In the genomic region with DNA sequence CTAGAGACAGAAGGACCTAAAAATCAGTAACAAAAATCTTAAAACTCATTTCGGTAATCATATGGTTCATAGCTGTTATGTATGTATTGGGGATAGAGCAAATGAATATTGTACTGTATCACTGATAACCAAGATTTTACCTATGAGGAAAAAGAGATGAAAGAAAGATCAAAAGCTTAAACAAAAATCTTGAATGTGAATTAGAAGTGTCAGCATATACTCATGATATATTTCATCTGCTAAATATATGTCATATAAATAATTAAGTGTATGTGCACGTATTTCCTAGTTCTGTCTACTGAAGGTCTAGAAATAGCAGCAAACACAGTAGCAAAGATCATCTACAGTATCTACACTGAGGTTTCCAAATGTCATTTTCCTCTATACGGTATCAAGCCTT, we compare ENCODE assay signal across 27 cellular contexts.
"Had no signal": no experiment of that assay in that cellular context is flagged by ENCODE, and none has a peak within 500 bp of the region (broad histone marks: within the 10 kb centered on the region; RNA-seq: fewer than 3 reads in every experiment).

No MANE protein-coding gene starts in this region.

- H3K9me3 Mint-ChIP-seq: type B pancreatic cell had no signal

- H3K4me3 Mint-ChIP-seq: natural killer cell; nephron; neural progenitor cell; stimulated activated effector memory CD8-positive, alpha-beta T cell treated with anti-CD3 and anti-CD28 coated beads, Interleukin-12 subunit alpha, Interleukin-12 subunit beta, amount 100 ng/mL, for 72 hours; stimulated activated naive B cell treated with anti-CD40 and anti-IgM and Interleukin-4, amounts not matched to agents 10 μg/mL and 1 μg/mL and 100 μg/mL, for 72 hours; stimulated activated naive CD8-positive, alpha-beta T cell treated with anti-CD3 and anti-CD28 coated beads, Interleukin-15, Interleukin-2, amounts not matched to agents 100 ng/mL and 50 ng/mL, for 24 hours; type B pancreatic cell had no signal

- DNase-seq: natural killer cell; occipital lobe; ovary; posterior cingulate gyrus; psoas muscle; right cardiac atrium; right lobe of liver; sigmoid colon; small intestine; stimulated activated CD4-positive, alpha-beta T cell treated with anti-CD3 and anti-CD28 coated beads, Interleukin-15, amount 100 ng/mL, for 24 hours; stimulated activated CD4-positive, alpha-beta T cell treated with anti-CD3 and anti-CD28 coated beads, Interleukin-2, amount 100 ng/mL, for 24 hours; stimulated activated CD4-positive, alpha-beta T cell treated with anti-CD3 and anti-CD28 coated beads, Interleukin-2, amount 100 ng/mL, for 48 hours; stimulated activated CD4-positive, alpha-beta T cell treated with anti-CD3 and anti-CD28 coated beads, Interleukin-4, amount 100 ng/mL, for 24 hours; stimulated activated naive B cell treated with anti-CD40 and anti-IgM and Interleukin-4, amounts not matched to agents 10 μg/mL and 1 μg/mL and 100 μg/mL, for 72 hours; stimulated activated naive CD4-positive, alpha-beta T cell treated with Interleukin-2 at 50 U/mL for 16 hours; stomach; testis; tibial artery; transverse colon; upper lobe of right lung; uterus had no signal

- H3K27ac Mint-ChIP-seq: natural killer cell; nephron; neural progenitor cell; progenitor cell of endocrine pancreas; stimulated activated effector memory CD8-positive, alpha-beta T cell treated with anti-CD3 and anti-CD28 coated beads, Interleukin-12 subunit alpha, Interleukin-12 subunit beta, amount 100 ng/mL, for 72 hours; stimulated activated naive B cell treated with anti-CD40 and anti-IgM and Interleukin-4, amounts not matched to agents 10 μg/mL and 1 μg/mL and 100 μg/mL, for 72 hours; stimulated activated naive CD8-positive, alpha-beta T cell treated with anti-CD3 and anti-CD28 coated beads, Interleukin-15, Interleukin-2, amounts not matched to agents 100 ng/mL and 50 ng/mL, for 24 hours; type B pancreatic cell had no signal

- ATAC-seq: natural killer cell; psoas muscle; right cardiac atrium; stimulated activated effector memory CD8-positive, alpha-beta T cell treated with anti-CD3 and anti-CD28 coated beads, Interleukin-12 subunit alpha, Interleukin-12 subunit beta, amount 100 ng/mL, for 72 hours; stimulated activated naive B cell treated with anti-CD40 and anti-IgM and Interleukin-4, amounts not matched to agents 10 μg/mL and 1 μg/mL and 100 μg/mL, for 72 hours; upper lobe of right lung had no signal

- H3K27me3 Mint-ChIP-seq: progenitor cell of endocrine pancreas; stimulated activated naive B cell treated with anti-CD40 and anti-IgM and Interleukin-4, amounts not matched to agents 10 μg/mL and 1 μg/mL and 100 μg/mL, for 72 hours; stimulated activated naive CD8-positive, alpha-beta T cell treated with anti-CD3 and anti-CD28 coated beads, Interleukin-15, Interleukin-2, amounts not matched to agents 100 ng/mL and 50 ng/mL, for 24 hours; type B pancreatic cell had no signal

- H3K4me1 Mint-ChIP-seq: nephron; neural progenitor cell; stimulated activated naive B cell treated with anti-CD40 and anti-IgM and Interleukin-4, amounts not matched to agents 10 μg/mL and 1 μg/mL and 100 μg/mL, for 72 hours had no signal

- H3K36me3 Mint-ChIP-seq: natural killer cell, type B pancreatic cell had no signal

- FAIRE-seq: small intestine had no signal
